Comparison of ENCODE assay signal across 2 cellular contexts in genomic region chr19:18014197-18014596, GRCh38.
TF ChIP-seq lines count a peak whose summit lies in the region.

No MANE protein-coding gene starts in this region.

TF ChIP-seq in GM23338, 12 proteins besides CTCF, POLR2A, EP300 and RAD21 (continued from another document):
- TF ChIP-seq, protein P1, sequence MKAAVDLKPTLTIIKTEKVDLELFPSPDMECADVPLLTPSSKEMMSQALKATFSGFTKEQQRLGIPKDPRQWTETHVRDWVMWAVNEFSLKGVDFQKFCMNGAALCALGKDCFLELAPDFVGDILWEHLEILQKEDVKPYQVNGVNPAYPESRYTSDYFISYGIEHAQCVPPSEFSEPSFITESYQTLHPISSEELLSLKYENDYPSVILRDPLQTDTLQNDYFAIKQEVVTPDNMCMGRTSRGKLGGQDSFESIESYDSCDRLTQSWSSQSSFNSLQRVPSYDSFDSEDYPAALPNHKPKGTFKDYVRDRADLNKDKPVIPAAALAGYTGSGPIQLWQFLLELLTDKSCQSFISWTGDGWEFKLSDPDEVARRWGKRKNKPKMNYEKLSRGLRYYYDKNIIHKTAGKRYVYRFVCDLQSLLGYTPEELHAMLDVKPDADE (IDR thresholded peaks at IDR 0.05), result no peak
- TF ChIP-seq ZNF114 (CRISPR knock-in tag; IDR thresholded peaks at IDR 0.05), result no peak
- TF ChIP-seq ZNF331 (CRISPR knock-in tag; IDR thresholded peaks at IDR 0.05; ENCODE audit: low read depth), result no peak
- TF ChIP-seq STAT1 (IDR thresholded peaks at IDR 0.05; ENCODE audit: unreplicated experiment), result no peak
- TF ChIP-seq ZNF462 (CRISPR knock-in tag; IDR thresholded peaks at IDR 0.05), result no peak
- no peak for TF ChIP-seq JUNB (IDR thresholded peaks at IDR 0.05; ENCODE audit: unreplicated experiment)
- no peak for TF ChIP-seq CREB1 (CRISPR knock-in tag; IDR thresholded peaks at IDR 0.05; ENCODE audit: low read depth)
- no peak for TF ChIP-seq EZH2phosphoT487 (IDR thresholded peaks at IDR 0.05; ENCODE audit: unreplicated experiment)
- TF ChIP-seq REST (IDR thresholded peaks at IDR 0.05; ENCODE audit: unreplicated experiment), result no peak

TF ChIP-seq in WTC11, 78 proteins besides CTCF, POLR2A, EP300 and RAD21 (continued from another document):
- TF ChIP-seq, protein P2, sequence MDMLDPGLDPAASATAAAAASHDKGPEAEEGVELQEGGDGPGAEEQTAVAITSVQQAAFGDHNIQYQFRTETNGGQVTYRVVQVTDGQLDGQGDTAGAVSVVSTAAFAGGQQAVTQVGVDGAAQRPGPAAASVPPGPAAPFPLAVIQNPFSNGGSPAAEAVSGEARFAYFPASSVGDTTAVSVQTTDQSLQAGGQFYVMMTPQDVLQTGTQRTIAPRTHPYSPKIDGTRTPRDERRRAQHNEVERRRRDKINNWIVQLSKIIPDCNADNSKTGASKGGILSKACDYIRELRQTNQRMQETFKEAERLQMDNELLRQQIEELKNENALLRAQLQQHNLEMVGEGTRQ (CRISPR knock-in tag; IDR thresholded peaks at IDR 0.05), result no peak
- TF ChIP-seq NFYB (CRISPR knock-in tag; conservative IDR thresholded peaks at IDR 0.05; ENCODE audit: low read depth) (no peak), SMAD4 (CRISPR knock-in tag; IDR thresholded peaks at IDR 0.05) (no peak), TEAD4 (CRISPR knock-in tag; IDR thresholded peaks at IDR 0.05) (no peak), ZMAT4 (CRISPR knock-in tag; IDR thresholded peaks at IDR 0.05) (no peak), SP1 (CRISPR knock-in tag; conservative IDR thresholded peaks at IDR 0.05) (no peak), ZNF263 (CRISPR knock-in tag; IDR thresholded peaks at IDR 0.05; ENCODE audit: low read depth) (no peak), ZNF671 (CRISPR knock-in tag; IDR thresholded peaks at IDR 0.05) (no peak)
- TF ChIP-seq, protein P3, sequence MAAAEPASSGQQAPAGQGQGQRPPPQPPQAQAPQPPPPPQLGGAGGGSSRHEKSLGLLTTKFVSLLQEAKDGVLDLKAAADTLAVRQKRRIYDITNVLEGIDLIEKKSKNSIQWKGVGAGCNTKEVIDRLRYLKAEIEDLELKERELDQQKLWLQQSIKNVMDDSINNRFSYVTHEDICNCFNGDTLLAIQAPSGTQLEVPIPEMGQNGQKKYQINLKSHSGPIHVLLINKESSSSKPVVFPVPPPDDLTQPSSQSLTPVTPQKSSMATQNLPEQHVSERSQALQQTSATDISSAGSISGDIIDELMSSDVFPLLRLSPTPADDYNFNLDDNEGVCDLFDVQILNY (CRISPR knock-in tag; IDR thresholded peaks at IDR 0.05), result no peak
- TF ChIP-seq, protein P4, sequence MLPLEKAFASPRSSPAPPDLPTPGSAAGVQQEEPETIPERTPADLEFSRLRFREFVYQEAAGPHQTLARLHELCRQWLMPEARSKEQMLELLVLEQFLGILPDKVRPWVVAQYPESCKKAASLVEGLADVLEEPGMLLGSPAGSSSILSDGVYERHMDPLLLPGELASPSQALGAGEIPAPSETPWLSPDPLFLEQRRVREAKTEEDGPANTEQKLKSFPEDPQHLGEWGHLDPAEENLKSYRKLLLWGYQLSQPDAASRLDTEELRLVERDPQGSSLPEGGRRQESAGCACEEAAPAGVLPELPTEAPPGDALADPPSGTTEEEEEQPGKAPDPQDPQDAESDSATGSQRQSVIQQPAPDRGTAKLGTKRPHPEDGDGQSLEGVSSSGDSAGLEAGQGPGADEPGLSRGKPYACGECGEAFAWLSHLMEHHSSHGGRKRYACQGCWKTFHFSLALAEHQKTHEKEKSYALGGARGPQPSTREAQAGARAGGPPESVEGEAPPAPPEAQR (CRISPR knock-in tag; IDR thresholded peaks at IDR 0.05), result no peak
